Comparison of ENCODE assay signal across 9 cellular contexts in genomic region chr19:53882391-53883050, GRCh38. TPM values are rescaled to one million over a fixed set of nuclear protein-coding genes. Genes with fewer than 3 reads are reported as not detected.
DNase-seq lines count a peak whose midpoint lies in the region; ATAC-seq and TF ChIP-seq lines count a peak whose summit lies in the region.
"Had no signal": no experiment of that assay in that cellular context is flagged by ENCODE, and none has a peak within 500 bp of the region (broad histone marks: within the 10 kb centered on the region; RNA-seq: fewer than 3 reads in every experiment).

No MANE protein-coding gene starts in this region.

- ATAC-seq in stimulated activated naive B cell treated with anti-CD40 and anti-IgM and Interleukin-4, amounts not matched to agents 10 μg/mL and 1 μg/mL and 100 μg/mL, for 72 hours (replicated peaks), result no peak

- H3K36me3 Mint-ChIP-seq in stimulated activated naive B cell treated with anti-CD40 and anti-IgM and Interleukin-4, amounts not matched to agents 10 μg/mL and 1 μg/mL and 100 μg/mL, for 72 hours, result peaks cover 0 to 1% of the 10 kb centered on the region in 2 donors

- H3K9me3 ChIP-seq in cardiac muscle cell (ENCODE audit: low read depth), result no peaks in the 10 kb centered on the region
- no peaks in the 10 kb centered on the region for H3K9me3 ChIP-seq in WERI-Rb-1 (ENCODE audit: severe bottlenecking)
- no peaks in the 10 kb centered on the region for H3K9me3 ChIP-seq in iPS-18a (ENCODE audit: control insufficient read depth, low read depth, low read length)

- H3K27ac ChIP-seq in cardiac muscle cell (no peak overlapping the region), WERI-Rb-1 (no peak overlapping the region), iPS-18a (ENCODE audit: low read length) (no peak overlapping the region)

- in situ Hi-C loops in G401 (cut with HindIII; ENCODE audit: low sequenced_read_pairs), result no loop called here

- H3K4me3 ChIP-seq in cardiac muscle cell (peak overlapping the region; percentile 68), WERI-Rb-1 (ENCODE audit: low read depth, low read length) (peak overlapping the region; percentile 47), iPS-18a (ENCODE audit: low read length) (peak overlapping the region; percentile 67)

- peak overlapping the region; percentile 40 to 42 for H3K4me3 Mint-ChIP-seq in stimulated activated naive B cell treated with anti-CD40 and anti-IgM and Interleukin-4, amounts not matched to agents 10 μg/mL and 1 μg/mL and 100 μg/mL, for 72 hours

- H3K27ac Mint-ChIP-seq in stimulated activated naive B cell treated with anti-CD40 and anti-IgM and Interleukin-4, amounts not matched to agents 10 μg/mL and 1 μg/mL and 100 μg/mL, for 72 hours, result no peak overlapping the region

- TF ChIP-seq CTCF in cardiac muscle cell (IDR thresholded peaks at IDR 0.05; ENCODE audit: low read depth, low read length) (no peak), WERI-Rb-1 (IDR thresholded peaks at IDR 0.05; ENCODE audit: low read depth, low read length) (no peak)

- H3K9ac ChIP-seq in iPS-18a (ENCODE audit: low read length), result peak overlapping the region; percentile 39

- intact Hi-C loops in cardiac septum (cut with DNase I), result no loop called here

- peaks cover 23 to 40% of the 10 kb centered on the region in 2 donors for H3K27me3 Mint-ChIP-seq in stimulated activated naive B cell treated with anti-CD40 and anti-IgM and Interleukin-4, amounts not matched to agents 10 μg/mL and 1 μg/mL and 100 μg/mL, for 72 hours

- H3K27me3 ChIP-seq in cardiac muscle cell (peaks cover 36% of the 10 kb centered on the region), WERI-Rb-1 (ENCODE audit: insufficient read depth, low read depth, severe bottlenecking) (peaks cover 26% of the 10 kb centered on the region), iPS-18a (ENCODE audit: control insufficient read depth, insufficient read depth, low read length) (peaks cover 42% of the 10 kb centered on the region)

- H3K4me1 ChIP-seq in cardiac muscle cell (ENCODE audit: low read depth), result peaks cover 8% of the 10 kb centered on the region
- H3K4me1 ChIP-seq in iPS-18a (ENCODE audit: control insufficient read depth, low read depth, low read length), result peaks cover 23% of the 10 kb centered on the region

- no peak for DNase-seq in cardiac muscle cell (ENCODE audit: low read depth in 1 of 2, low spot score in 1 of 2)
- DNase-seq in cardiac septum (ENCODE audit: low spot score), result no peak
- DNase-seq in WERI-Rb-1, result no peak
- no peak for DNase-seq in stimulated activated naive B cell treated with anti-CD40 and anti-IgM and Interleukin-4, amounts not matched to agents 10 μg/mL and 1 μg/mL and 100 μg/mL, for 72 hours
- DNase-seq in glomerular visceral epithelial cell (ENCODE audit: extremely low spot score), result no peak
- no peak for DNase-seq in DMS153 (lab: John Stamatoyannopoulos, UW)
- DNase-seq in G401 (ENCODE audit: low spot score), result no peak
- DNase-seq: NCI-H1694 had no signal

- H3K36me3 ChIP-seq in cardiac muscle cell (no peaks in the 10 kb centered on the region), WERI-Rb-1 (no peaks in the 10 kb centered on the region), iPS-18a (ENCODE audit: control insufficient read depth, low read depth, low read length) (no peaks in the 10 kb centered on the region)

- peaks cover 12 to 21% of the 10 kb centered on the region in 2 donors for H3K4me1 Mint-ChIP-seq in stimulated activated naive B cell treated with anti-CD40 and anti-IgM and Interleukin-4, amounts not matched to agents 10 μg/mL and 1 μg/mL and 100 μg/mL, for 72 hours

- H3K9me3 Mint-ChIP-seq in stimulated activated naive B cell treated with anti-CD40 and anti-IgM and Interleukin-4, amounts not matched to agents 10 μg/mL and 1 μg/mL and 100 μg/mL, for 72 hours, result no peaks in the 10 kb centered on the region

RNA-seq across cellular contexts. Expression of gene PRKCG, which starts 0.5 kb away (rescaled TPM):
- 0.63 and 4.3 TPM in 2 replicates for total RNA-seq in cardiac muscle cell
- polyA plus RNA-seq in cardiac muscle cell, result 3.2 and 4.2 TPM in 2 replicates
- not detected for total RNA-seq in cardiac septum
- 0.17 and 1.6 TPM in 2 replicates for total RNA-seq in G401 (2014; rRNA removed; shearing (Covaris generic))

RNA-seq across cellular contexts. Expression of gene MYADM, which starts 14.8 kb away (rescaled TPM):
- 115 and 150 TPM in 2 replicates for total RNA-seq in cardiac muscle cell
- polyA plus RNA-seq in cardiac muscle cell, result 166 and 183 TPM in 2 replicates
- 211 TPM for total RNA-seq in cardiac septum
- 6.1 and 6.3 TPM in 2 replicates for total RNA-seq in G401 (2014; rRNA removed; shearing (Covaris generic))

RNA-seq across cellular contexts. Expression of gene CACNG7, which starts 26.6 kb away (rescaled TPM):
- 0.60 and 1.9 TPM in 2 replicates for total RNA-seq in cardiac muscle cell
- 0.11 and 0.19 TPM in 2 replicates for polyA plus RNA-seq in cardiac muscle cell
- not detected for total RNA-seq in cardiac septum
- total RNA-seq in G401 (2014; rRNA removed; shearing (Covaris generic)), result 6.9 and 11.0 TPM in 2 replicates

RNA-seq across cellular contexts. Expression of gene NLRP12, which starts 58.4 kb away (rescaled TPM):
- total RNA-seq in cardiac muscle cell (0.21 TPM in 1 of 2 replicates, not detected in the other), cardiac septum (0.57 TPM)
- polyA plus RNA-seq in cardiac muscle cell, result not detected in 2 replicates
- not detected in 2 replicates for total RNA-seq in G401 (2014; rRNA removed; shearing (Covaris generic))

Comparison
In these comparisons a context has a peak if more than half of its experiments do, and no peak if none do; other contexts are left out.
1. RNA of gene MYADM, which starts 14.8 kb away (total RNA-seq): 211 TPM in cardiac septum (single experiment) and 115 to 150 TPM in cardiac muscle cell; 6.1 to 6.3 TPM in G401; every median in the first group is over 10 times any median in the second.
2. Peak in every context shown above with its lines, with median percentiles within 50 percentile points of each other: H3K4me3 ChIP-seq.